In genomic region chr9:137366891-137367381, GRCh38 we compare ENCODE assay signal across 14 cellular contexts.
"Had no signal": no experiment of that assay in that cellular context is flagged by ENCODE, and none has a peak within 500 bp of the region (broad histone marks: within the 10 kb centered on the region; RNA-seq: fewer than 3 reads in every experiment).

No MANE protein-coding gene starts in this region.

- H3K9me3 Mint-ChIP-seq: memory B cell had no signal

- H3K4me1 ChIP-seq: foreskin keratinocyte, parathyroid adenoma, upper lobe of right lung had no signal

- DNase-seq: activated T-cell treated with anti-CD3 and anti-CD28 coated beads, Interleukin-2, amount 50 U/mL, for 72 hours; foreskin keratinocyte; glutamatergic neuron; hippocampal formation; naive thymus-derived CD4-positive, alpha-beta T cell; stimulated activated naive B cell treated with anti-CD40 and anti-IgM and Interleukin-4, amounts not matched to agents 10 μg/mL and 1 μg/mL and 100 μg/mL, for 72 hours; T1000; upper lobe of right lung had no signal

- H3K9me3 ChIP-seq: thoracic aorta, upper lobe of right lung had no signal

- H3K27ac Mint-ChIP-seq: activated naive CD8-positive, alpha-beta T cell; activated T-cell treated with anti-CD3 and anti-CD28 coated beads, Interleukin-2, amount 50 U/mL, for 72 hours; memory B cell; naive thymus-derived CD4-positive, alpha-beta T cell; stimulated activated naive B cell treated with anti-CD40 and anti-IgM and Interleukin-4, amounts not matched to agents 10 μg/mL and 1 μg/mL and 100 μg/mL, for 72 hours had no signal

- H3K27me3 Mint-ChIP-seq: activated naive CD8-positive, alpha-beta T cell; memory B cell; stimulated activated naive B cell treated with anti-CD40 and anti-IgM and Interleukin-4, amounts not matched to agents 10 μg/mL and 1 μg/mL and 100 μg/mL, for 72 hours had no signal

- H3K4me3 Mint-ChIP-seq: activated naive CD8-positive, alpha-beta T cell; activated T-cell treated with anti-CD3 and anti-CD28 coated beads, Interleukin-2, amount 50 U/mL, for 72 hours; memory B cell; naive thymus-derived CD4-positive, alpha-beta T cell; neural progenitor cell; stimulated activated naive B cell treated with anti-CD40 and anti-IgM and Interleukin-4, amounts not matched to agents 10 μg/mL and 1 μg/mL and 100 μg/mL, for 72 hours had no signal

- H3K27me3 ChIP-seq: foreskin keratinocyte, neural progenitor cell, upper lobe of right lung had no signal

- H3K36me3 ChIP-seq: neural progenitor cell, upper lobe of right lung had no signal

- H3K27ac ChIP-seq: foreskin keratinocyte, neural progenitor cell, parathyroid adenoma, thoracic aorta, upper lobe of right lung had no signal

- ATAC-seq: activated CD4-positive, CD25-positive, alpha-beta regulatory T cell treated with anti-CD3 and anti-CD28 coated beads, Interleukin-2, amount 50 U/mL, for 24 hours; activated T-cell treated with anti-CD3 and anti-CD28 coated beads, Interleukin-2, amount 50 U/mL, for 72 hours; foreskin keratinocyte; naive thymus-derived CD4-positive, alpha-beta T cell; stimulated activated naive B cell treated with anti-CD40 and anti-IgM and Interleukin-4, amounts not matched to agents 10 μg/mL and 1 μg/mL and 100 μg/mL, for 72 hours; upper lobe of right lung had no signal

- H3K4me1 Mint-ChIP-seq: memory B cell; stimulated activated naive B cell treated with anti-CD40 and anti-IgM and Interleukin-4, amounts not matched to agents 10 μg/mL and 1 μg/mL and 100 μg/mL, for 72 hours had no signal

- H3K4me2 ChIP-seq: neural progenitor cell had no signal

- H3K36me3 Mint-ChIP-seq: stimulated activated naive B cell treated with anti-CD40 and anti-IgM and Interleukin-4, amounts not matched to agents 10 μg/mL and 1 μg/mL and 100 μg/mL, for 72 hours had no signal

- H3K9ac ChIP-seq: neural progenitor cell, parathyroid adenoma had no signal

- H3K4me3 ChIP-seq: neural progenitor cell, thoracic aorta, upper lobe of right lung had no signal
